In the genomic region with DNA sequence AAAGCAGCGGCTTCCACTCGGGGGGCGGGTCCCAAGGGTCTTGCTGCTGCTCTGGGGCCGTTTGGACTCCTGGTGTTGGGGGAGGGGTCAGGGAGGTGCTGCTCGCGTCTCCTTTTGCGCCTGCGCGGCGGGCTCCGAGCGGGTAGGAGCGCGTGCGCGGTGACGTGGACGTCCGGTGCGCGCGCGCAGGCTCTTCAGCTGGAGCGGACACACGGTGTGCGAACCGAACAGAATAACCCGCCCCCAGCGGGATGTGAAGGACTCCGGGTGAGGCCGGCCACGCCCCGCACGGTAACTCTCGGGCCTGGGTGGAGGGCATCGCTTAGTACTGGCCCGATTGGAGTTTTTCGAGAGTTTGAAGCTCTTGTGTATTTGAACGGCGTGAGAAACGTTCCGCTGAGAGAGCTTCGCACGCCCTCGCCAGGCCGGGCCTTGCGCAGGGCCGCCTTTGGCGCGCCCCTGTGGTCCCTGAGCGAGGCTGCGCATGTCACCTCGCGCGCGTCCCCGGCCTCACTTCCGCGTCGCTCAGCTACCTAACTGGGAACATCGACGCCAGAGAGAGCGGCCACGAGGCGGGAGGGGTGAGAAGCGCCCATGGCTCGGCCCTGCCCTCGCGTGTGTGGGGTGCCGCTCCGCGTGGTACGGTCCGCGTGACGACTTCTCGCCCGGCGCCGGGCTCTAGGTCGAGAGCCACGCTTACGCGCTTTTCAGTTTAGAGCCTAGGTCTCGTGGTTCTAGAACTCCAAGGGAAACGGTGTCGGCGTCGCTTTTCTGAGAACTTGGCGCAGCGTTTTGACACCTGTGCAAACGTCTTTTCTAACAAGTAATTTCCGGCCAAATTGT, we compare ENCODE assay signal across 1 cellular context.
TF ChIP-seq lines count a peak whose summit lies in the region.

A gene (plus strand): TSS at position 171 of the 843 bp plus-strand sequence.

TF ChIP-seq in HepG2, 621 proteins besides CTCF, POLR2A, EP300 and RAD21 (continued from another document and continues in another):
- TF ChIP-seq, protein P1, sequence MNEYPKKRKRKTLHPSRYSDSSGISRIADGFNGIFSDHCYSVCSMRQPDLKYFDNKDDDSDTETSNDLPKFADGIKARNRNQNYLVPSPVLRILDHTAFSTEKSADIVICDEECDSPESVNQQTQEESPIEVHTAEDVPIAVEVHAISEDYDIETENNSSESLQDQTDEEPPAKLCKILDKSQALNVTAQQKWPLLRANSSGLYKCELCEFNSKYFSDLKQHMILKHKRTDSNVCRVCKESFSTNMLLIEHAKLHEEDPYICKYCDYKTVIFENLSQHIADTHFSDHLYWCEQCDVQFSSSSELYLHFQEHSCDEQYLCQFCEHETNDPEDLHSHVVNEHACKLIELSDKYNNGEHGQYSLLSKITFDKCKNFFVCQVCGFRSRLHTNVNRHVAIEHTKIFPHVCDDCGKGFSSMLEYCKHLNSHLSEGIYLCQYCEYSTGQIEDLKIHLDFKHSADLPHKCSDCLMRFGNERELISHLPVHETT (CRISPR knock-in tag; conservative IDR thresholded peaks at IDR 0.05), result peak; percentile 62; the same call in 1 of the 2 replicates
- TF ChIP-seq XRCC5 (optimal IDR thresholded peaks at IDR 0.05; ENCODE audit: low read length) (peak; percentile 9), ZNF121 (CRISPR knock-in tag; IDR thresholded peaks at IDR 0.05) (no peak), ZNF777 (CRISPR knock-in tag; IDR thresholded peaks at IDR 0.05) (peak; percentile 80), NR2F6 (IDR thresholded peaks at IDR 0.05) (no peak), NR2F6 (CRISPR knock-in tag; IDR thresholded peaks at IDR 0.05) (no peak), GTF3A (CRISPR knock-in tag; conservative IDR thresholded peaks at IDR 0.05) (no peak), IKZF1 (IDR thresholded peaks at IDR 0.05) (no peak), SMAD9 (CRISPR knock-in tag; IDR thresholded peaks at IDR 0.05) (no peak), MTF1 (CRISPR knock-in tag; IDR thresholded peaks at IDR 0.05) (peak; percentile 82; the same call in 1 of the 2 replicates), SALL2 (CRISPR knock-in tag; IDR thresholded peaks at IDR 0.05) (peak; percentile 93), ZNF772 (CRISPR knock-in tag; IDR thresholded peaks at IDR 0.05) (no peak), PAX8 (CRISPR knock-in tag; IDR thresholded peaks at IDR 0.05; ENCODE audit: borderline replicate concordance) (0 out of 2 replicates have a peak, but pooled peaks have one; percentile 38), ZNF143 (CRISPR knock-in tag; IDR thresholded peaks at IDR 0.05) (0 out of 2 replicates have a peak, but pooled peaks have one; percentile 34), ZSCAN9 (CRISPR knock-in tag; IDR thresholded peaks at IDR 0.05; ENCODE audit: borderline replicate concordance) (no peak; the same call in 1 of the 2 replicates), ZNF607 (CRISPR knock-in tag; IDR thresholded peaks at IDR 0.05; ENCODE audit: borderline replicate concordance) (no peak; the same call in none of the 2 replicates), RARA (CRISPR knock-in tag; IDR thresholded peaks at IDR 0.05) (peak; percentile 48; the same call in 1 of the 2 replicates), PPARG (CRISPR knock-in tag; conservative IDR thresholded peaks at IDR 0.05) (no peak), ARNT2 (CRISPR knock-in tag; IDR thresholded peaks at IDR 0.05; ENCODE audit: low read depth) (no peak; the same call in 1 of the 2 replicates), BORCS8-MEF2B (CRISPR knock-in tag; IDR thresholded peaks at IDR 0.05) (peak; percentile 76; the same call in 1 of the 2 replicates), NFIC (IDR thresholded peaks at IDR 0.05; ENCODE audit: low read length) (no peak), NRL (CRISPR knock-in tag; IDR thresholded peaks at IDR 0.05; ENCODE audit: borderline replicate concordance) (peak; percentile 94), ZNF33B (CRISPR knock-in tag; IDR thresholded peaks at IDR 0.05) (no peak), ZFY (CRISPR knock-in tag; IDR thresholded peaks at IDR 0.05) (peak; percentile 94), HIVEP1 (CRISPR knock-in tag; IDR thresholded peaks at IDR 0.05) (peak; percentile 78), FOXK2 (IDR thresholded peaks at IDR 0.05) (no peak), ZNF7 (CRISPR knock-in tag; IDR thresholded peaks at IDR 0.05) (no peak), SAP130 (CRISPR knock-in tag; IDR thresholded peaks at IDR 0.05; ENCODE audit: low read depth) (peak; percentile 87), ZNF160 (CRISPR knock-in tag; IDR thresholded peaks at IDR 0.05) (peak; percentile 86; the same call in 1 of the 2 replicates), ZNF530 (CRISPR knock-in tag; IDR thresholded peaks at IDR 0.05; ENCODE audit: low read depth) (no peak)
- TF ChIP-seq, protein P2, sequence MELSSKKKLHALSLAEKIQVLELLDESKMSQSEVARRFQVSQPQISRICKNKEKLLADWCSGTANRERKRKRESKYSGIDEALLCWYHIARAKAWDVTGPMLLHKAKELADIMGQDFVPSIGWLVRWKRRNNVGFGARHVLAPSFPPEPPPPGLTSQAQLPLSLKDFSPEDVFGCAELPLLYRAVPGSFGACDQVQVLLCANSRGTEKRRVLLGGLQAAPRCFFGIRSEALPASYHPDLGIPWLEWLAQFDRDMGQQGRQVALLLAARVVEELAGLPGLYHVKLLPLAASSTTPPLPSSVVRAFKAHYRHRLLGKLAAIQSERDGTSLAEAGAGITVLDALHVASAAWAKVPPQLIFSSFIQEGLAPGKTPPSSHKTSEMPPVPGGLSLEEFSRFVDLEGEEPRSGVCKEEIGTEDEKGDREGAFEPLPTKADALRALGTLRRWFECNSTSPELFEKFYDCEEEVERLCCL (CRISPR knock-in tag; IDR thresholded peaks at IDR 0.05; ENCODE audit: borderline replicate concordance), result peak; percentile 75; the same call in 1 of the 2 replicates
- TF ChIP-seq, protein P3, sequence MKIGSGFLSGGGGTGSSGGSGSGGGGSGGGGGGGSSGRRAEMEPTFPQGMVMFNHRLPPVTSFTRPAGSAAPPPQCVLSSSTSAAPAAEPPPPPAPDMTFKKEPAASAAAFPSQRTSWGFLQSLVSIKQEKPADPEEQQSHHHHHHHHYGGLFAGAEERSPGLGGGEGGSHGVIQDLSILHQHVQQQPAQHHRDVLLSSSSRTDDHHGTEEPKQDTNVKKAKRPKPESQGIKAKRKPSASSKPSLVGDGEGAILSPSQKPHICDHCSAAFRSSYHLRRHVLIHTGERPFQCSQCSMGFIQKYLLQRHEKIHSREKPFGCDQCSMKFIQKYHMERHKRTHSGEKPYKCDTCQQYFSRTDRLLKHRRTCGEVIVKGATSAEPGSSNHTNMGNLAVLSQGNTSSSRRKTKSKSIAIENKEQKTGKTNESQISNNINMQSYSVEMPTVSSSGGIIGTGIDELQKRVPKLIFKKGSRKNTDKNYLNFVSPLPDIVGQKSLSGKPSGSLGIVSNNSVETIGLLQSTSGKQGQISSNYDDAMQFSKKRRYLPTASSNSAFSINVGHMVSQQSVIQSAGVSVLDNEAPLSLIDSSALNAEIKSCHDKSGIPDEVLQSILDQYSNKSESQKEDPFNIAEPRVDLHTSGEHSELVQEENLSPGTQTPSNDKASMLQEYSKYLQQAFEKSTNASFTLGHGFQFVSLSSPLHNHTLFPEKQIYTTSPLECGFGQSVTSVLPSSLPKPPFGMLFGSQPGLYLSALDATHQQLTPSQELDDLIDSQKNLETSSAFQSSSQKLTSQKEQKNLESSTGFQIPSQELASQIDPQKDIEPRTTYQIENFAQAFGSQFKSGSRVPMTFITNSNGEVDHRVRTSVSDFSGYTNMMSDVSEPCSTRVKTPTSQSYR (CRISPR knock-in tag; IDR thresholded peaks at IDR 0.05; ENCODE audit: borderline replicate concordance), result peak; percentile 70; the same call in 1 of the 2 replicates
- TF ChIP-seq, protein P4, sequence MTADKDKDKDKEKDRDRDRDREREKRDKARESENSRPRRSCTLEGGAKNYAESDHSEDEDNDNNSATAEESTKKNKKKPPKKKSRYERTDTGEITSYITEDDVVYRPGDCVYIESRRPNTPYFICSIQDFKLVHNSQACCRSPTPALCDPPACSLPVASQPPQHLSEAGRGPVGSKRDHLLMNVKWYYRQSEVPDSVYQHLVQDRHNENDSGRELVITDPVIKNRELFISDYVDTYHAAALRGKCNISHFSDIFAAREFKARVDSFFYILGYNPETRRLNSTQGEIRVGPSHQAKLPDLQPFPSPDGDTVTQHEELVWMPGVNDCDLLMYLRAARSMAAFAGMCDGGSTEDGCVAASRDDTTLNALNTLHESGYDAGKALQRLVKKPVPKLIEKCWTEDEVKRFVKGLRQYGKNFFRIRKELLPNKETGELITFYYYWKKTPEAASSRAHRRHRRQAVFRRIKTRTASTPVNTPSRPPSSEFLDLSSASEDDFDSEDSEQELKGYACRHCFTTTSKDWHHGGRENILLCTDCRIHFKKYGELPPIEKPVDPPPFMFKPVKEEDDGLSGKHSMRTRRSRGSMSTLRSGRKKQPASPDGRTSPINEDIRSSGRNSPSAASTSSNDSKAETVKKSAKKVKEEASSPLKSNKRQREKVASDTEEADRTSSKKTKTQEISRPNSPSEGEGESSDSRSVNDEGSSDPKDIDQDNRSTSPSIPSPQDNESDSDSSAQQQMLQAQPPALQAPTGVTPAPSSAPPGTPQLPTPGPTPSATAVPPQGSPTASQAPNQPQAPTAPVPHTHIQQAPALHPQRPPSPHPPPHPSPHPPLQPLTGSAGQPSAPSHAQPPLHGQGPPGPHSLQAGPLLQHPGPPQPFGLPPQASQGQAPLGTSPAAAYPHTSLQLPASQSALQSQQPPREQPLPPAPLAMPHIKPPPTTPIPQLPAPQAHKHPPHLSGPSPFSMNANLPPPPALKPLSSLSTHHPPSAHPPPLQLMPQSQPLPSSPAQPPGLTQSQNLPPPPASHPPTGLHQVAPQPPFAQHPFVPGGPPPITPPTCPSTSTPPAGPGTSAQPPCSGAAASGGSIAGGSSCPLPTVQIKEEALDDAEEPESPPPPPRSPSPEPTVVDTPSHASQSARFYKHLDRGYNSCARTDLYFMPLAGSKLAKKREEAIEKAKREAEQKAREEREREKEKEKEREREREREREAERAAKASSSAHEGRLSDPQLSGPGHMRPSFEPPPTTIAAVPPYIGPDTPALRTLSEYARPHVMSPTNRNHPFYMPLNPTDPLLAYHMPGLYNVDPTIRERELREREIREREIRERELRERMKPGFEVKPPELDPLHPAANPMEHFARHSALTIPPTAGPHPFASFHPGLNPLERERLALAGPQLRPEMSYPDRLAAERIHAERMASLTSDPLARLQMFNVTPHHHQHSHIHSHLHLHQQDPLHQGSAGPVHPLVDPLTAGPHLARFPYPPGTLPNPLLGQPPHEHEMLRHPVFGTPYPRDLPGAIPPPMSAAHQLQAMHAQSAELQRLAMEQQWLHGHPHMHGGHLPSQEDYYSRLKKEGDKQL (CRISPR knock-in tag; IDR thresholded peaks at IDR 0.05; ENCODE audit: low read depth), result no peak; the same call in 1 of the 2 replicates
- TF ChIP-seq, protein P5, sequence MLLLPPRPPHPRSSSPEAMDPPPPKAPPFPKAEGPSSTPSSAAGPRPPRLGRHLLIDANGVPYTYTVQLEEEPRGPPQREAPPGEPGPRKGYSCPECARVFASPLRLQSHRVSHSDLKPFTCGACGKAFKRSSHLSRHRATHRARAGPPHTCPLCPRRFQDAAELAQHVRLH (CRISPR knock-in tag; IDR thresholded peaks at IDR 0.05; ENCODE audit: borderline replicate concordance, low read depth), result no peak
- TF ChIP-seq, protein P6, sequence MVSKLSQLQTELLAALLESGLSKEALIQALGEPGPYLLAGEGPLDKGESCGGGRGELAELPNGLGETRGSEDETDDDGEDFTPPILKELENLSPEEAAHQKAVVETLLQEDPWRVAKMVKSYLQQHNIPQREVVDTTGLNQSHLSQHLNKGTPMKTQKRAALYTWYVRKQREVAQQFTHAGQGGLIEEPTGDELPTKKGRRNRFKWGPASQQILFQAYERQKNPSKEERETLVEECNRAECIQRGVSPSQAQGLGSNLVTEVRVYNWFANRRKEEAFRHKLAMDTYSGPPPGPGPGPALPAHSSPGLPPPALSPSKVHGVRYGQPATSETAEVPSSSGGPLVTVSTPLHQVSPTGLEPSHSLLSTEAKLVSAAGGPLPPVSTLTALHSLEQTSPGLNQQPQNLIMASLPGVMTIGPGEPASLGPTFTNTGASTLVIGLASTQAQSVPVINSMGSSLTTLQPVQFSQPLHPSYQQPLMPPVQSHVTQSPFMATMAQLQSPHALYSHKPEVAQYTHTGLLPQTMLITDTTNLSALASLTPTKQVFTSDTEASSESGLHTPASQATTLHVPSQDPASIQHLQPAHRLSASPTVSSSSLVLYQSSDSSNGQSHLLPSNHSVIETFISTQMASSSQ (IDR thresholded peaks at IDR 0.05; ENCODE audit: low read depth), result no peak
- TF ChIP-seq, protein P6 (CRISPR knock-in tag; IDR thresholded peaks at IDR 0.05; ENCODE audit: borderline replicate concordance), result no peak
- TF ChIP-seq, protein P7, sequence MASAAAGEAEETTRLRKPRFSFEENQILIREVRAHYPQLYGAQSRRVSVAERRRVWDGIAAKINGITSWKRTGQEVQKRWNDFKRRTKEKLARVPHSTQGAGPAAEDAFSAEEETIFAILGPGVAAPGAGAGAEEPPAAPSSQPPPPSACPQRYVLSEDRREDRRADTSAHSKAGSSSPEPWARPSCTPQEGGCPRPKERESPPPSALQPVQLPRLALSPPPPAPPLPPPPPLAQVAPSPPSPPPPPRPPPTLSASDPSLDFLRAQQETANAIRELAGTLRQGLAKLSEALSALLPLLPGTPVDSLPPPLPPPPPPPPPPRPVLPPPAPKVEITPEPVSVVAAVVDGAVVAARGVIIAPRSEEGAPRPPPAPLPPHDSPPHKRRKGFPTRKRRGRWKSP (CRISPR knock-in tag; IDR thresholded peaks at IDR 0.05), result peak; percentile 67; the same call in 1 of the 2 replicates
- TF ChIP-seq, protein P8, sequence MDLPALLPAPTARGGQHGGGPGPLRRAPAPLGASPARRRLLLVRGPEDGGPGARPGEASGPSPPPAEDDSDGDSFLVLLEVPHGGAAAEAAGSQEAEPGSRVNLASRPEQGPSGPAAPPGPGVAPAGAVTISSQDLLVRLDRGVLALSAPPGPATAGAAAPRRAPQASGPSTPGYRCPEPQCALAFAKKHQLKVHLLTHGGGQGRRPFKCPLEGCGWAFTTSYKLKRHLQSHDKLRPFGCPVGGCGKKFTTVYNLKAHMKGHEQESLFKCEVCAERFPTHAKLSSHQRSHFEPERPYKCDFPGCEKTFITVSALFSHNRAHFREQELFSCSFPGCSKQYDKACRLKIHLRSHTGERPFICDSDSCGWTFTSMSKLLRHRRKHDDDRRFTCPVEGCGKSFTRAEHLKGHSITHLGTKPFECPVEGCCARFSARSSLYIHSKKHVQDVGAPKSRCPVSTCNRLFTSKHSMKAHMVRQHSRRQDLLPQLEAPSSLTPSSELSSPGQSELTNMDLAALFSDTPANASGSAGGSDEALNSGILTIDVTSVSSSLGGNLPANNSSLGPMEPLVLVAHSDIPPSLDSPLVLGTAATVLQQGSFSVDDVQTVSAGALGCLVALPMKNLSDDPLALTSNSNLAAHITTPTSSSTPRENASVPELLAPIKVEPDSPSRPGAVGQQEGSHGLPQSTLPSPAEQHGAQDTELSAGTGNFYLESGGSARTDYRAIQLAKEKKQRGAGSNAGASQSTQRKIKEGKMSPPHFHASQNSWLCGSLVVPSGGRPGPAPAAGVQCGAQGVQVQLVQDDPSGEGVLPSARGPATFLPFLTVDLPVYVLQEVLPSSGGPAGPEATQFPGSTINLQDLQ (CRISPR knock-in tag; IDR thresholded peaks at IDR 0.05), result no peak; the same call in 1 of the 2 replicates
